In genomic region chr15:87778358-87778757, GRCh38 we compare ENCODE assay signal across 24 cellular contexts.
"Had no signal": no experiment of that assay in that cellular context is flagged by ENCODE, and none has a peak within 500 bp of the region (broad histone marks: within the 10 kb centered on the region; RNA-seq: fewer than 3 reads in every experiment).

No MANE protein-coding gene starts in this region.

- H3K36me3 ChIP-seq: ascending aorta, esophagus squamous epithelium, gastroesophageal sphincter had no signal

- DNase-seq: activated CD4-positive, alpha-beta T cell treated with anti-CD3 and anti-CD28 coated beads for 1 hour; activated CD4-positive, alpha-beta T cell treated with anti-CD3 and anti-CD28 coated beads for 4 hours; activated CD4-positive, alpha-beta T cell treated with anti-CD3 and anti-CD28 coated beads, Interleukin-2, amount 10 ng/mL, durations not matched to agents 7 days and 5 days; activated CD4-positive, alpha-beta T cell treated with anti-CD3 and anti-CD28 coated beads, Interleukin-2, amount 50 U/mL, for 48 hours; activated CD8-positive, alpha-beta memory T cell treated with anti-CD3 and anti-CD28 coated beads for 24 hours; activated CD8-positive, alpha-beta T cell treated with anti-CD3 and anti-CD28 coated beads for 36 hours; activated effector memory CD4-positive, alpha-beta T cell treated with anti-CD3 and anti-CD28 coated beads, Interleukin-2, amount 50 U/mL, for 16 hours; activated naive CD4-positive, alpha-beta T cell treated with anti-CD3 and anti-CD28 coated beads for 36 hours; activated naive CD8-positive, alpha-beta T cell treated with anti-CD3 and anti-CD28 coated beads, Interleukin-2, amount 10 ng/mL, durations not matched to agents 7 days and 5 days; activated T-cell treated with anti-CD3 and anti-CD28 coated beads, Interleukin-2, amount 50 U/mL, for 4 hours; dorsolateral prefrontal cortex; effector memory CD4-positive, alpha-beta T cell; erythroblast; esophagus squamous epithelium; foreskin melanocyte; T-helper 2 cell had no signal

- H3K4me1 ChIP-seq: ascending aorta, esophagus squamous epithelium, gastroesophageal sphincter had no signal

- H3K27me3 ChIP-seq: ascending aorta, esophagus squamous epithelium, gastroesophageal sphincter had no signal

- H3K4me3 Mint-ChIP-seq: activated CD4-positive, alpha-beta T cell treated with anti-CD3 and anti-CD28 coated beads, Interleukin-2, amount 10 ng/mL, durations not matched to agents 7 days and 5 days; activated CD8-positive, alpha-beta T cell treated with anti-CD3 and anti-CD28 coated beads for 36 hours; activated naive CD4-positive, alpha-beta T cell treated with anti-CD3 and anti-CD28 coated beads for 36 hours; activated naive CD8-positive, alpha-beta T cell treated with anti-CD3 and anti-CD28 coated beads, Interleukin-2, amount 10 ng/mL, durations not matched to agents 7 days and 5 days; activated T-cell treated with anti-CD3 and anti-CD28 coated beads, Interleukin-2, amount 50 U/mL, for 4 hours; brain; central memory CD8-positive, alpha-beta T cell; dendritic cell treated with granulocyte-macrophage colony-stimulating factor and Interleukin-4, amounts not matched to agents 40 ng/mL and 50 ng/mL, for 4 days had no signal

- H3K4me1 Mint-ChIP-seq: activated CD4-positive, alpha-beta T cell treated with anti-CD3 and anti-CD28 coated beads, Interleukin-2, amount 10 ng/mL, durations not matched to agents 7 days and 5 days; activated naive CD8-positive, alpha-beta T cell treated with anti-CD3 and anti-CD28 coated beads, Interleukin-2, amount 10 ng/mL, durations not matched to agents 7 days and 5 days; central memory CD8-positive, alpha-beta T cell had no signal

- H3K9me3 ChIP-seq: ascending aorta, esophagus squamous epithelium, gastroesophageal sphincter had no signal

- H3K27ac Mint-ChIP-seq: activated CD4-positive, alpha-beta T cell treated with anti-CD3 and anti-CD28 coated beads, Interleukin-2, amount 10 ng/mL, durations not matched to agents 7 days and 5 days; activated CD8-positive, alpha-beta T cell treated with anti-CD3 and anti-CD28 coated beads for 36 hours; activated naive CD4-positive, alpha-beta T cell treated with anti-CD3 and anti-CD28 coated beads for 36 hours; activated naive CD8-positive, alpha-beta T cell treated with anti-CD3 and anti-CD28 coated beads, Interleukin-2, amount 10 ng/mL, durations not matched to agents 7 days and 5 days; activated T-helper 2 cell treated with anti-CD3 and anti-CD28 coated beads, Interferon-gamma antibody, Interleukin-2, Interleukin-4, amounts not matched to agents 10 μg/mL and 5 μg/mL and 100 μg/mL, durations not matched to agents 14 hours and 24 hours and 36 hours; brain; dendritic cell treated with granulocyte-macrophage colony-stimulating factor and Interleukin-4, amounts not matched to agents 40 ng/mL and 50 ng/mL, for 4 days had no signal

- H3K9me3 Mint-ChIP-seq: activated CD4-positive, alpha-beta T cell treated with anti-CD3 and anti-CD28 coated beads, Interleukin-2, amount 10 ng/mL, durations not matched to agents 7 days and 5 days; activated CD8-positive, alpha-beta T cell treated with anti-CD3 and anti-CD28 coated beads for 36 hours; activated naive CD4-positive, alpha-beta T cell treated with anti-CD3 and anti-CD28 coated beads for 36 hours; activated naive CD4-positive, alpha-beta T cell treated with anti-CD3 and anti-CD28 coated beads, Interleukin-2, amount 50 U/mL, for 72 hours; activated T-cell treated with anti-CD3 and anti-CD28 coated beads, Interleukin-2, amount 50 U/mL, for 4 hours; brain; dendritic cell treated with granulocyte-macrophage colony-stimulating factor and Interleukin-4, amounts not matched to agents 40 ng/mL and 50 ng/mL, for 4 days had no signal

- H3K36me3 Mint-ChIP-seq: activated naive CD4-positive, alpha-beta T cell treated with anti-CD3 and anti-CD28 coated beads, Interleukin-2, amount 50 U/mL, for 72 hours; activated naive CD8-positive, alpha-beta T cell treated with anti-CD3 and anti-CD28 coated beads, Interleukin-2, amount 10 ng/mL, durations not matched to agents 7 days and 5 days; brain had no signal

- ATAC-seq: activated CD8-positive, alpha-beta T cell treated with anti-CD3 and anti-CD28 coated beads for 36 hours; activated naive CD4-positive, alpha-beta T cell treated with anti-CD3 and anti-CD28 coated beads, Interleukin-2, amount 50 U/mL, for 72 hours; activated T-cell treated with anti-CD3 and anti-CD28 coated beads, Interleukin-2, amount 50 U/mL, for 4 hours; gastroesophageal sphincter had no signal

- H3K27me3 Mint-ChIP-seq: activated CD4-positive, alpha-beta T cell treated with anti-CD3 and anti-CD28 coated beads, Interleukin-2, amount 10 ng/mL, durations not matched to agents 7 days and 5 days; activated naive CD8-positive, alpha-beta T cell treated with anti-CD3 and anti-CD28 coated beads, Interleukin-2, amount 10 ng/mL, durations not matched to agents 7 days and 5 days; brain had no signal

- H3K4me3 ChIP-seq: ascending aorta, coronary artery, dorsolateral prefrontal cortex, esophagus squamous epithelium, gastroesophageal sphincter had no signal

- H3K27ac ChIP-seq: ascending aorta, coronary artery, dorsolateral prefrontal cortex, esophagus squamous epithelium, gastroesophageal sphincter had no signal
